ENCODE assay signal across 8 cellular contexts in the genomic region with DNA sequence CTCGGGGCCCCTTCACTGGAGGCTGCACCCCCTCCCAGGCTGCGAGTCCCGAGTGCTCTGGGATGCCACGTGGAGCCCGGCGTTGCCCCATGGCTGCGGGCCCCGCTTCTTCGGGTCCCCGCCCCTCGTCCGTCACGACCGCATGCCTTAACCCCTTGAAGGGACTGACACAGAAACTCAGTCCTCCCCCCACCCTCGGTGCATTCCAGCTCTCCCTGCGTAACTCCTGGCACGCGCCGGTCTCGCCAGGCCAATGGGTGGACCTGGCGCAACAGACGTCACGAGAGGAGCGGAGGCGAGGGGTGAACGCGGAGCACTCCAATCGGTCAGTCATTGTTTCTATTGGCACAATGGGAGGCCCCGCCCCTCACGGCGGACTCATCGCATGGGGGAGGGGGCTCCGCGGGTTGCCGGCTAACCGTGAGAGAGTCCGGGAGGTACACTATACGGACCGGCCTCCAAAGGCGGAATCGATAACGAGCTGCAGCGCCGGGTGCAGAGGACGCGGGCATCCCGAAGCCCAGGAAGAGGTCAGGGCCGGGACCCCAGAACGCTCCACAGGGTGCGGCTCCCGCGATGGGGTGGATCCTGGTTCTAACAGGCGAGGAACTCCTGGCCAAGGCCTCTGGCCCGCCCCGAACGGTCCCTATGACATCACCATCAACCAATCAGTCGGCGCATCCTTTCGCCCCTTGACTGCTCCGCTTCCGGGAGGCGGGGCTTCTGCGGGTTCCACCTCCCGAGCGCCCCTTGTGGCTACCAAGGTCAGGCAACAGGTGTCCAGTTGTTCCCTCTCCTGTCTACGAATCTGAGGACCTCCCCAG. TPM values are rescaled to one million over a fixed set of nuclear protein-coding genes. Genes with fewer than 3 reads are reported as not detected.
DNase-seq lines count a peak whose midpoint lies in the region; ATAC-seq, FAIRE-seq and TF ChIP-seq lines count a peak whose summit lies in the region.

No MANE protein-coding gene starts in this region.

- H3K4me1 Mint-ChIP-seq in mesothelial cell of epicardium = peaks cover 14% of the 10 kb centered on the region

- intact Hi-C loops in endothelial cell of umbilical vein (cut with micrococcal nuclease) = loop anchor here (1.0 to 2.0 kb wide), 2 partner anchors 21 to 28 kb away; a partner anchor contains a TSS

- no peaks in the 10 kb centered on the region for H4K20me1 ChIP-seq in endothelial cell of umbilical vein (replicated peaks; ENCODE audit: control insufficient read depth, extremely low read depth, insufficient read depth, low read length)

- CTCF ChIA-PET in endothelial cell of umbilical vein (lab: Charles Lee) = interaction anchor here (0.8 to 3.5 kb wide), 9 partner anchors 10 to 227 kb away, joined by 3 to 20 read pairs (median 4); a partner anchor contains a TSS

- H2AFZ ChIP-seq in endothelial cell of umbilical vein (ENCODE audit: low read depth, low read length) = peak overlapping the region; percentile 77

- peak; percentile 85 for ATAC-seq in GM19463 (IDR thresholded peaks at IDR 0.05; ENCODE audit: unreplicated experiment)

- TF ChIP-seq CTCF in endothelial cell of umbilical vein (IDR thresholded peaks at IDR 0.05; ENCODE audit: extremely low read depth in 1 of 2, insufficient read depth in 1 of 2, low read depth in 1 of 2, low read length in 2 of 2) = peak; percentile 85 to 89
- TF ChIP-seq CTCF in mesothelial cell of epicardium (IDR thresholded peaks at IDR 0.05; ENCODE audit: unreplicated experiment) = peak; percentile 75

- H3K27ac ChIP-seq in endothelial cell of umbilical vein (ENCODE audit: insufficient read depth, low read depth, low read length) = peak overlapping the region; percentile 72

- H3K9me1 ChIP-seq in endothelial cell of umbilical vein (replicated peaks; ENCODE audit: control insufficient read depth, extremely low read depth, insufficient read depth, low read length) = no peaks in the 10 kb centered on the region

- peak; percentile 63 for TF ChIP-seq POLR2A in endothelial cell of umbilical vein (IDR thresholded peaks at IDR 0.05; ENCODE audit: low read depth, low read length)

- H3K4me2 ChIP-seq in endothelial cell of umbilical vein (ENCODE audit: insufficient read depth, low read length) = peak overlapping the region; percentile 60

- H3K4me3 ChIP-seq in NT2/D1 (ENCODE audit: insufficient read length, low read depth) (peak overlapping the region; percentile 93), endothelial cell of umbilical vein (replicated peaks in 1 of 3; ENCODE audit: insufficient read depth in 1 of 3, low read depth in 1 of 3, low read length in 3 of 3) (peak overlapping the region; percentile 28 to 42 (median 28))

- H3K36me3 ChIP-seq in NT2/D1 (ENCODE audit: insufficient read depth, insufficient read length, low read length) (peaks cover 27% of the 10 kb centered on the region), endothelial cell of umbilical vein (ENCODE audit: control insufficient read depth in 2 of 2, extremely low read depth in 1 of 2, insufficient read depth in 2 of 2, low read length in 2 of 2) (no peaks in the 10 kb centered on the region)

- H3K79me2 ChIP-seq in endothelial cell of umbilical vein (ENCODE audit: control insufficient read depth, insufficient read depth, low read length) = no peaks in the 10 kb centered on the region

- peak overlapping the region; percentile 100 for H3K27ac Mint-ChIP-seq in mesothelial cell of epicardium

- peak overlapping the region; percentile 98 for H3K9ac ChIP-seq in NT2/D1 (ENCODE audit: insufficient read length, low read depth)
- H3K9ac ChIP-seq in endothelial cell of umbilical vein (replicated peaks; ENCODE audit: extremely low read depth, insufficient read depth, low read length) = peak overlapping the region; percentile 59

- POLR2A ChIA-PET in endothelial cell of umbilical vein (lab: Charles Lee) = interaction anchor here (1.3 kb wide), 1 partner anchor 107 kb away, joined by 3 read pairs; a partner anchor contains a TSS

- H3K4me3 Mint-ChIP-seq in mesothelial cell of epicardium = peak overlapping the region; percentile 92

- DNase-seq in CMK (ENCODE audit: low read depth) = peak; percentile 96
- DNase-seq in HPDE6-E6E7 (ENCODE audit: extremely low spot score) = peak; percentile 70
- DNase-seq in NT2/D1 (ENCODE audit: low read depth, low spot score) = peak; percentile 99
- DNase-seq in activated CD8-positive, alpha-beta memory T cell treated with anti-CD3 and anti-CD28 coated beads, Interleukin-2, amount 50 U/mL, for 48 hours = peak; percentile 96
- peak; percentile 87 for DNase-seq in endothelial cell of umbilical vein (ENCODE audit: low read depth, low spot score)
- peak; percentile 94 to 95 for DNase-seq in mesothelial cell of epicardium (ENCODE audit: low spot score in 2 of 2, unreplicated experiment in 2 of 2)
- DNase-seq in stimulated activated CD8-positive, alpha-beta memory T cell treated with anti-CD3 and anti-CD28 coated beads, Interleukin-15, amount 100 ng/mL, for 4 hours (ENCODE audit: low read depth in 2 of 2) = peak; percentile 56 to 72

- FAIRE-seq in endothelial cell of umbilical vein (lab: Jason Lieb, UNC) = peak; percentile 97

- H3K9me3 ChIP-seq in NT2/D1 (ENCODE audit: insufficient read depth, low read length) = no peaks in the 10 kb centered on the region
- no peaks in the 10 kb centered on the region for H3K9me3 ChIP-seq in endothelial cell of umbilical vein (replicated peaks; ENCODE audit: control insufficient read depth, insufficient read depth, low read length)

- peaks cover 10% of the 10 kb centered on the region for H3K4me1 ChIP-seq in NT2/D1 (ENCODE audit: insufficient read depth, insufficient read length)
- H3K4me1 ChIP-seq in endothelial cell of umbilical vein (ENCODE audit: control insufficient read depth, extremely low read depth, insufficient read depth, low read length) = peaks cover 6% of the 10 kb centered on the region

- H3K9me3 Mint-ChIP-seq in mesothelial cell of epicardium = no peaks in the 10 kb centered on the region

- no TSS peak for BruUV-seq in endothelial cell of umbilical vein (replicated peaks; lab: Mats Ljungman, UMichigan)

- dilution Hi-C loops in endothelial cell of umbilical vein (cut with MboI; ENCODE audit: extremely low pct_ligation_motif_present, low sequenced_read_pairs) = no loop called here

- H3K27me3 Mint-ChIP-seq in mesothelial cell of epicardium (ENCODE audit: low read depth) = peaks cover 11% of the 10 kb centered on the region

- H3K36me3 Mint-ChIP-seq in mesothelial cell of epicardium = peaks cover 7% of the 10 kb centered on the region

- peaks cover 7% of the 10 kb centered on the region for H3K27me3 ChIP-seq in NT2/D1 (ENCODE audit: insufficient read depth, insufficient read length)
- peaks cover 8 to 10% of the 10 kb centered on the region in 2 experiments for H3K27me3 ChIP-seq in endothelial cell of umbilical vein (ENCODE audit: control insufficient read depth in 2 of 2, insufficient read depth in 2 of 2, low read length in 2 of 2)

RNA-seq across cellular contexts. Expression of a gene that starts 1.0 kb away (rescaled TPM):
- total RNA-seq in endothelial cell of umbilical vein (0.46 and 0.71 TPM in 2 replicates), mesothelial cell of epicardium (5.0 to 5.6 TPM (median 5.2 TPM) in 3 replicates)
- polyA plus RNA-seq in endothelial cell of umbilical vein = 0.25 and 0.32 TPM in 2 replicates
- 0.12 and 0.16 TPM in 2 replicates for polyA plus RNA-seq in endothelial cell of umbilical vein (2011; cell fraction: cytosol; rRNA removed)
- 0.90 and 1.2 TPM in 2 replicates for polyA plus RNA-seq in endothelial cell of umbilical vein (2011; cell fraction: nucleus; rRNA removed)
- 0.24 and 0.37 TPM in 2 replicates for polyA plus RNA-seq in endothelial cell of umbilical vein (2012)
- 0.36 and 0.76 TPM in 2 replicates for polyA minus RNA-seq in endothelial cell of umbilical vein
- 3.7 TPM for polyA minus RNA-seq in endothelial cell of umbilical vein (2011; cell fraction: cytosol; rRNA and poly(A)+ RNA removed)
- 0.82 and 1.0 TPM in 2 replicates for polyA minus RNA-seq in endothelial cell of umbilical vein (2011; cell fraction: nucleus; rRNA and poly(A)+ RNA removed)

RNA-seq across cellular contexts. Expression of a gene that starts 22.0 kb away (rescaled TPM):
- 12.8 and 13.4 TPM in 2 replicates for total RNA-seq in endothelial cell of umbilical vein
- 19.1 and 26.2 TPM in 2 replicates for polyA plus RNA-seq in endothelial cell of umbilical vein
- polyA plus RNA-seq in endothelial cell of umbilical vein (2011; cell fraction: cytosol; rRNA removed) = 9.7 and 12.6 TPM in 2 replicates
- polyA plus RNA-seq in endothelial cell of umbilical vein (2011; cell fraction: nucleus; rRNA removed) = 19.1 and 21.3 TPM in 2 replicates
- polyA plus RNA-seq in endothelial cell of umbilical vein (2012) = 9.0 and 9.2 TPM in 2 replicates
- 15.3 and 27.1 TPM in 2 replicates for polyA minus RNA-seq in endothelial cell of umbilical vein
- 22.5 TPM for polyA minus RNA-seq in endothelial cell of umbilical vein (2011; cell fraction: cytosol; rRNA and poly(A)+ RNA removed)
- polyA minus RNA-seq in endothelial cell of umbilical vein (2011; cell fraction: nucleus; rRNA and poly(A)+ RNA removed) = 7.6 and 11.2 TPM in 2 replicates
- 30.7 to 33.5 TPM (median 31.9 TPM) in 3 replicates for total RNA-seq in mesothelial cell of epicardium

RNA-seq across cellular contexts. Expression of a gene that starts 28.4 kb away (rescaled TPM):
- total RNA-seq in endothelial cell of umbilical vein (32.2 and 34.8 TPM in 2 replicates), mesothelial cell of epicardium (18.0 to 22.7 TPM (median 21.6 TPM) in 3 replicates)
- polyA plus RNA-seq in endothelial cell of umbilical vein = 31.0 and 35.3 TPM in 2 replicates
- polyA plus RNA-seq in endothelial cell of umbilical vein (2011; cell fraction: cytosol; rRNA removed) = 11.0 and 13.2 TPM in 2 replicates
- polyA plus RNA-seq in endothelial cell of umbilical vein (2011; cell fraction: nucleus; rRNA removed) = 277 and 301 TPM in 2 replicates
- 16.9 and 17.3 TPM in 2 replicates for polyA plus RNA-seq in endothelial cell of umbilical vein (2012)
- 19.7 and 30.4 TPM in 2 replicates for polyA minus RNA-seq in endothelial cell of umbilical vein
- 16.7 TPM for polyA minus RNA-seq in endothelial cell of umbilical vein (2011; cell fraction: cytosol; rRNA and poly(A)+ RNA removed)
- polyA minus RNA-seq in endothelial cell of umbilical vein (2011; cell fraction: nucleus; rRNA and poly(A)+ RNA removed) = 43.9 and 50.3 TPM in 2 replicates

RNA-seq across cellular contexts. Expression of a gene that starts 42.1 kb away (rescaled TPM):
- not detected in 2 replicates for total RNA-seq in endothelial cell of umbilical vein
- not detected in 2 replicates for polyA plus RNA-seq in endothelial cell of umbilical vein
- not detected in 2 replicates for polyA plus RNA-seq in endothelial cell of umbilical vein (2011; cell fraction: cytosol; rRNA removed)
- 0.51 TPM in 1 of 2 replicates, not detected in the other for polyA plus RNA-seq in endothelial cell of umbilical vein (2011; cell fraction: nucleus; rRNA removed)
- polyA plus RNA-seq in endothelial cell of umbilical vein (2012) = not detected in 2 replicates
- polyA minus RNA-seq in endothelial cell of umbilical vein = not detected in 2 replicates
- polyA minus RNA-seq in endothelial cell of umbilical vein (2011; cell fraction: cytosol; rRNA and poly(A)+ RNA removed) = not detected
- polyA minus RNA-seq in endothelial cell of umbilical vein (2011; cell fraction: nucleus; rRNA and poly(A)+ RNA removed) = not detected in 2 replicates
- 0.84 TPM in 1 of 3 replicates, not detected in the others for total RNA-seq in mesothelial cell of epicardium

RNA-seq across cellular contexts. Expression of a gene that starts 53.3 kb away (rescaled TPM):
- total RNA-seq in endothelial cell of umbilical vein = 72.4 and 81.8 TPM in 2 replicates
- polyA plus RNA-seq in endothelial cell of umbilical vein = 138 and 143 TPM in 2 replicates
- 106 and 115 TPM in 2 replicates for polyA plus RNA-seq in endothelial cell of umbilical vein (2011; cell fraction: cytosol; rRNA removed)
- polyA plus RNA-seq in endothelial cell of umbilical vein (2011; cell fraction: nucleus; rRNA removed) = 373 and 391 TPM in 2 replicates
- polyA plus RNA-seq in endothelial cell of umbilical vein (2012) = 75.9 and 82.9 TPM in 2 replicates
- 97.1 and 99.2 TPM in 2 replicates for polyA minus RNA-seq in endothelial cell of umbilical vein
- polyA minus RNA-seq in endothelial cell of umbilical vein (2011; cell fraction: cytosol; rRNA and poly(A)+ RNA removed) = 24.8 TPM
- polyA minus RNA-seq in endothelial cell of umbilical vein (2011; cell fraction: nucleus; rRNA and poly(A)+ RNA removed) = 117 and 128 TPM in 2 replicates
- 207 to 212 TPM (median 209 TPM) in 3 replicates for total RNA-seq in mesothelial cell of epicardium

Comparison
In these comparisons a context has a peak if more than half of its experiments do, and no peak if none do; other contexts are left out.
1. Peak in every context shown above with its lines: DNase-seq, ATAC-seq, H3K4me3 ChIP-seq and H3K27ac ChIP-seq.